8 cellular contexts compared by ENCODE assay signal in genomic region chrX:64394874-64395567, GRCh38.
DNase-seq lines count a peak whose midpoint lies in the region; ATAC-seq lines count a peak whose summit lies in the region.

Gene MTMR8, minus strand, starts transcription at chrX:64395452. Its CDS starts 89 bp downstream, at chrX:64395363.

- peak within 1 kb of the TSS; percentile 88 for H3K27ac Mint-ChIP-seq in memory B cell

- peak within 1 kb of the TSS; percentile 92 for H3K4me3 Mint-ChIP-seq in memory B cell

- peaks cover 19% of the 10 kb centered on the region for H3K4me1 Mint-ChIP-seq in memory B cell

- H3K9me3 Mint-ChIP-seq in memory B cell = no peaks in the 10 kb centered on the region

- no peaks in the 10 kb centered on the region for H3K27me3 Mint-ChIP-seq in memory B cell

- ATAC-seq in GM18517 (IDR thresholded peaks at IDR 0.05; ENCODE audit: unreplicated experiment) (peak; percentile 87), HG02970 (IDR thresholded peaks at IDR 0.05; ENCODE audit: low FRiP score, unreplicated experiment) (peak; percentile 89), memory B cell (ENCODE audit: low read depth) (peak; percentile 95)

- DNase-seq in NCI-H2196 (lab: John Stamatoyannopoulos, UW; ENCODE audit: unreplicated experiment) = peak; percentile 65
- DNase-seq in activated CD4-positive, alpha-beta T cell treated with anti-CD3 and anti-CD28 coated beads, Interleukin-2, amount 50 U/mL, for 1 hour = peak; percentile 75
- DNase-seq in ecto neural progenitor cell (ENCODE audit: low spot score) = peak; percentile 81
- peak; percentile 66 to 68 for DNase-seq in memory B cell (ENCODE audit: low spot score in 2 of 2)
- DNase-seq in stimulated activated CD4-positive, alpha-beta T cell treated with anti-CD3 and anti-CD28 coated beads, TNF-alpha, amount 100 ng/mL, for 48 hours (ENCODE audit: low read depth in 3 of 3) = peak; percentile 53 to 71 (median 70)
- no peak for DNase-seq in LoVo (ENCODE audit: low spot score)

- no peaks in the 10 kb centered on the region for H3K36me3 Mint-ChIP-seq in memory B cell
